Comparison of ENCODE assay signal across 14 cellular contexts in the genomic region with DNA sequence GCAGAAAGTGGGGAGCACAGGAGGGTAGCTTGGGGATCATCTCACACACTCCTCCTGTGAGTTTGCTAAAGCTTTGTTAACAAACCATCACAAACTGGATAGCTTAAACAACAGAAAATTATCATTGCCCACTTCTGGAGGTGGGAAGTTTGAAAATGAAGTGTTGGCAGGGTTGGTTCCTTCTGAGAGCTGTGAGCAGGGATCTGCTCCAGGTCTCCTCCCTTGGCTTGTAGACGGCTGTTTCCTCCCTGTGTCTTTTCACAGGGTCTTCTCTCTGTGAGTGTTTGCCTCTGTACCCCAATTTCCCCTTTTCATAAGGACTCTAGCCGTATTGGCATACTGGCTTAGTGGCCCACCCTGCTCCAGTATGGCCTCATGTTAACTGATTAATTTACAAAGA. TPM values are rescaled to one million over a fixed set of nuclear protein-coding genes. Genes with fewer than 3 reads are reported as not detected.
"Had no signal": no experiment of that assay in that cellular context is flagged by ENCODE, and none has a peak within 500 bp of the region (broad histone marks: within the 10 kb centered on the region; RNA-seq: fewer than 3 reads in every experiment).

No MANE protein-coding gene starts in this region.

- H3K9me2 ChIP-seq: SK-N-SH had no signal

- H3K9me3 ChIP-seq: ascending aorta, esophagus squamous epithelium, pancreas, SK-N-SH had no signal

- H3K27ac ChIP-seq: VCaP had no signal

- H3K9ac ChIP-seq: SK-N-SH had no signal

- ATAC-seq: activated T-helper 17 cell treated with anti-CD3 and anti-CD28 coated beads, Interleukin-2, amount 50 U/mL, for 72 hours; naive thymus-derived CD8-positive, alpha-beta T cell had no signal

- DNase-seq: activated CD4-positive, alpha-beta T cell treated with anti-CD3 and anti-CD28 coated beads, Interleukin-2, amount 50 U/mL, for 48 hours; activated naive CD4-positive, alpha-beta T cell treated with Interleukin-2 at 50 U/mL for 16 hours; esophagus squamous epithelium; left cardiac atrium; mammary epithelial cell; naive thymus-derived CD8-positive, alpha-beta T cell; pancreas; retina; SK-N-SH had no signal

- H3K36me3 ChIP-seq: ascending aorta, esophagus squamous epithelium, pancreas had no signal

- H3K4me3 ChIP-seq: ascending aorta, esophagus squamous epithelium, pancreas, smooth muscle cell had no signal

- H3K4me2 ChIP-seq: SK-N-SH, smooth muscle cell had no signal

- H3K27me3 ChIP-seq: ascending aorta, esophagus squamous epithelium, pancreas had no signal

RNA-seq across cellular contexts. Expression of gene CXCL12, which starts 32.1 kb away (rescaled TPM):
- total RNA-seq: naive thymus-derived CD8-positive, alpha-beta T cell; T-helper 1 cell treated with Interleukin-12 subunit alpha and Interleukin-12 subunit beta and Interleukin-4 antibody, amounts not matched to agents 30 ng/mL and 1 ng/mL, for 36 hours had no signal
